Comparison of ENCODE assay signal across 8 cellular contexts in genomic region chr7:151251926-151252835, GRCh38. TPM values are rescaled to one million over a fixed set of nuclear protein-coding genes. Genes with fewer than 3 reads are reported as not detected.
DNase-seq lines count a peak whose midpoint lies in the region; ATAC-seq and TF ChIP-seq lines count a peak whose summit lies in the region.

No MANE protein-coding gene starts in this region.

- peaks cover 45% of the 10 kb centered on the region for H3K4me1 Mint-ChIP-seq in WTC11
- H3K4me1 Mint-ChIP-seq in glutamatergic neuron (ENCODE audit: low read depth, unreplicated experiment), result peaks cover 15% of the 10 kb centered on the region
- peaks cover 63% of the 10 kb centered on the region for H3K4me1 Mint-ChIP-seq in neural progenitor cell

- CTCF ChIA-PET in HCT116 (lab: Charles Lee) (interaction anchor here (1.0 kb wide), 1 partner anchor 9 kb away, joined by 5 read pairs; no protein-coding TSS in a partner anchor), WTC11 (lab: Charles Lee) (interaction anchor here (1.0 to 2.3 kb wide), 8 partner anchors 8 to 138 kb away, joined by 3 to 18 read pairs (median 4); partner anchors contain the start of genes GBX1 and NUB1)

- TF ChIP-seq POLR2A in HCT116 (IDR thresholded peaks at IDR 0.05; ENCODE audit: borderline replicate concordance, extremely low read depth, insufficient read depth, insufficient read length), result peak; percentile 46

- peak; percentile 41 for ATAC-seq in HCT116
- peak; percentile 28 for ATAC-seq in WTC11
- ATAC-seq in HG03457 (IDR thresholded peaks at IDR 0.05; ENCODE audit: unreplicated experiment), result no peak

- TF ChIP-seq CTCF in HCT116 (IDR thresholded peaks at IDR 0.05 in 2 of 3, conservative IDR thresholded peaks at IDR 0.05 in 1 of 3; ENCODE audit: borderline replicate concordance in 1 of 3, insufficient read depth in 1 of 3, low read depth in 2 of 3, low read length in 2 of 3) (no peak), WTC11 (IDR thresholded peaks at IDR 0.05) (no peak), glutamatergic neuron (IDR thresholded peaks at IDR 0.05; ENCODE audit: partially characterized antibody, unreplicated experiment) (no peak), neural progenitor cell (IDR thresholded peaks at IDR 0.05) (no peak)

- no peak overlapping the region for H2AFZ ChIP-seq in HCT116 (ENCODE audit: low read depth, low read length, poor library complexity, severe bottlenecking)
- peak overlapping the region; percentile 97 for H2AFZ ChIP-seq in neural progenitor cell (replicated peaks)

- H3K4me1 ChIP-seq in HCT116 (ENCODE audit: control insufficient read depth in 1 of 2, insufficient read depth in 2 of 2, low read length in 2 of 2) (peaks cover 29 to 49% of the 10 kb centered on the region in 2 experiments), neural progenitor cell (peaks cover 44% of the 10 kb centered on the region)

- DNase-seq in A172 (ENCODE audit: low spot score) (peak; percentile 44), HCT116 (ENCODE audit: low read depth, low spot score) (no peak), WTC11 (ENCODE audit: low spot score) (peak; percentile 62), glutamatergic neuron (peak; percentile 87), neural progenitor cell (ENCODE audit: low spot score) (peak; percentile 83), T-helper 2 cell (no peak), RPMI8226 (no peak)

- no peaks in the 10 kb centered on the region for H3K9me3 ChIP-seq in HCT116 (ENCODE audit: control insufficient read depth in 1 of 2, insufficient read depth in 1 of 2, low read depth in 1 of 2, low read length in 2 of 2)
- no peaks in the 10 kb centered on the region for H3K9me3 ChIP-seq in neural progenitor cell (ENCODE audit: low read depth)

- H3K27me3 Mint-ChIP-seq in WTC11 (ENCODE audit: low read depth) (peaks cover 72% of the 10 kb centered on the region), glutamatergic neuron (ENCODE audit: unreplicated experiment) (peaks cover 41% of the 10 kb centered on the region), neural progenitor cell (ENCODE audit: insufficient read depth, low read depth) (peaks cover 21% of the 10 kb centered on the region)

- no peaks in the 10 kb centered on the region for H4K20me1 ChIP-seq in HCT116 (ENCODE audit: insufficient read depth)
- peaks cover 6% of the 10 kb centered on the region for H4K20me1 ChIP-seq in neural progenitor cell (ENCODE audit: low read depth)

- peak overlapping the region; percentile 74 for H3K4me3 Mint-ChIP-seq in WTC11
- H3K4me3 Mint-ChIP-seq in glutamatergic neuron (ENCODE audit: unreplicated experiment), result peak overlapping the region; percentile 93
- H3K4me3 Mint-ChIP-seq in neural progenitor cell, result peak overlapping the region; percentile 86

- H3F3A ChIP-seq in neural progenitor cell (ENCODE audit: low read depth), result peaks cover 41% of the 10 kb centered on the region

- H3K27ac Mint-ChIP-seq in WTC11 (peak overlapping the region; percentile 89), glutamatergic neuron (ENCODE audit: unreplicated experiment) (peak overlapping the region; percentile 99), neural progenitor cell (peak overlapping the region; percentile 97)

- TSS peak; percentile 70 for BruUV-seq in HCT116 (replicated peaks; lab: Mats Ljungman, UMichigan)

- RAD21 ChIA-PET in HCT116 (lab: Charles Lee; ENCODE audit: low non-redundant PET in 1 of 2, low total read pairs in 2 of 2, uncharacterized antibody in 2 of 2, unreplicated experiment in 2 of 2), result no interaction called here

- H3K36me3 ChIP-seq in HCT116 (ENCODE audit: control insufficient read depth in 1 of 2, insufficient read depth in 2 of 2, low read length in 2 of 2) (no peaks in the 10 kb centered on the region), neural progenitor cell (no peaks in the 10 kb centered on the region)

- H3K4me2 ChIP-seq in HCT116 (ENCODE audit: low read length) (peak overlapping the region; percentile 87), neural progenitor cell (peak overlapping the region; percentile 99)

- H3K79me2 ChIP-seq in HCT116 (ENCODE audit: insufficient read depth, low read length) (no peaks in the 10 kb centered on the region), neural progenitor cell (ENCODE audit: low read depth) (no peaks in the 10 kb centered on the region)

- H3K27me3 ChIP-seq in HCT116 (ENCODE audit: insufficient read depth, low read length), result no peaks in the 10 kb centered on the region
- H3K27me3 ChIP-seq in neural progenitor cell, result peaks cover 62% of the 10 kb centered on the region

- H3K36me3 Mint-ChIP-seq in WTC11 (no peaks in the 10 kb centered on the region), glutamatergic neuron (ENCODE audit: unreplicated experiment) (peaks cover 6% of the 10 kb centered on the region), neural progenitor cell (no peaks in the 10 kb centered on the region)

- H3K27ac ChIP-seq in HCT116 (ENCODE audit: low read depth, low read length) (peak overlapping the region; percentile 51), neural progenitor cell (no peak overlapping the region)

- peak overlapping the region; percentile 63 to 72 for H3K4me3 ChIP-seq in HCT116 (replicated peaks in 1 of 2; ENCODE audit: low read depth in 1 of 2, low read length in 2 of 2)
- peak overlapping the region; percentile 90 for H3K4me3 ChIP-seq in neural progenitor cell

- POLR2A ChIA-PET in HCT116 (lab: Charles Lee), result no interaction called here
- POLR2A ChIA-PET in WTC11 (lab: Charles Lee), result interaction anchor here (1.1 to 1.5 kb wide), 3 partner anchors 8 to 25 kb away, joined by 3 to 7 read pairs (median 4); partner anchors contain the start of gene CHPF2

- peak overlapping the region; percentile 79 for H3K9ac ChIP-seq in HCT116 (ENCODE audit: low read length)
- H3K9ac ChIP-seq in neural progenitor cell, result peak overlapping the region; percentile 51

- no peaks in the 10 kb centered on the region for H3K9me2 ChIP-seq in HCT116 (ENCODE audit: insufficient read depth)

- H3K9me3 Mint-ChIP-seq in WTC11 (no peaks in the 10 kb centered on the region), glutamatergic neuron (ENCODE audit: unreplicated experiment) (peaks cover 19% of the 10 kb centered on the region), neural progenitor cell (no peaks in the 10 kb centered on the region)

- no peak for TF ChIP-seq RAD21 in HCT116 (IDR thresholded peaks at IDR 0.05; ENCODE audit: low read depth)

- intact Hi-C loops in HCT116 (cut with micrococcal nuclease), result no loop called here

TF ChIP-seq in HCT116, 20 proteins besides CTCF, POLR2A, EP300 and RAD21 (continues in another document):
- no peak for TF ChIP-seq YY1 (IDR thresholded peaks at IDR 0.05; ENCODE audit: extremely low read depth, insufficient replicate concordance, low read depth, low read length)

TF ChIP-seq in WTC11, 78 proteins besides CTCF, POLR2A, EP300 and RAD21 (continues in another document):
- TF ChIP-seq SP1 (CRISPR knock-in tag; conservative IDR thresholded peaks at IDR 0.05) (peak; percentile 36; the same call in 1 of the 2 replicates), ZNF232 (CRISPR knock-in tag; IDR thresholded peaks at IDR 0.05) (no peak), FOXP4 (CRISPR knock-in tag; IDR thresholded peaks at IDR 0.05) (0 out of 2 replicates have a peak, but pooled peaks have one; percentile 58), ZNF263 (CRISPR knock-in tag; IDR thresholded peaks at IDR 0.05; ENCODE audit: low read depth) (peak; percentile 84; the same call in 1 of the 2 replicates), ZNF121 (CRISPR knock-in tag; IDR thresholded peaks at IDR 0.05) (peak; percentile 46; the same call in 1 of the 2 replicates)

RNA-seq across cellular contexts. Expression of gene SMARCD3, which starts 3.7 kb away (rescaled TPM):
- 22.2 and 26.7 TPM in 2 replicates for total RNA-seq in A172 (2014; rRNA removed; shearing (Covaris generic))
- total RNA-seq in HCT116 (2021; ENCODE audit: unreplicated experiment) (30.3 TPM), WTC11 (2021) (5.8 to 9.0 TPM (median 5.9 TPM) in 3 replicates), glutamatergic neuron (ENCODE audit: unreplicated experiment) (5.1 TPM), neural progenitor cell (ENCODE audit: low replicate concordance) (11.0 and 23.6 TPM in 2 replicates)
- polyA plus RNA-seq in HCT116 (2012), result 21.2 and 30.3 TPM in 2 replicates

RNA-seq across cellular contexts. Expression of gene CHPF2, which starts 19.9 kb away (rescaled TPM):
- total RNA-seq in A172 (2014; rRNA removed; shearing (Covaris generic)), result 36.5 and 37.8 TPM in 2 replicates
- total RNA-seq in HCT116 (2021; ENCODE audit: unreplicated experiment), result 19.5 TPM
- polyA plus RNA-seq in HCT116 (2012), result 7.6 and 8.2 TPM in 2 replicates
- total RNA-seq in WTC11 (2021), result 25.0 to 30.7 TPM (median 26.3 TPM) in 3 replicates
- 38.1 TPM for total RNA-seq in glutamatergic neuron (ENCODE audit: unreplicated experiment)
- 8.8 and 18.3 TPM in 2 replicates for total RNA-seq in neural progenitor cell (ENCODE audit: low replicate concordance)

RNA-seq across cellular contexts. Expression of gene ABCF2, which starts 25.2 kb away (rescaled TPM):
- 55.6 and 65.6 TPM in 2 replicates for total RNA-seq in A172 (2014; rRNA removed; shearing (Covaris generic))
- total RNA-seq in HCT116 (2021; ENCODE audit: unreplicated experiment) (63.7 TPM), WTC11 (2021) (41.3 to 43.7 TPM (median 43.5 TPM) in 3 replicates), glutamatergic neuron (ENCODE audit: unreplicated experiment) (39.1 TPM), neural progenitor cell (ENCODE audit: low replicate concordance) (31.3 and 40.7 TPM in 2 replicates)
- 29.9 and 39.4 TPM in 2 replicates for polyA plus RNA-seq in HCT116 (2012)

RNA-seq across cellular contexts. Expression of gene H2BK1, which starts 41.9 kb away (rescaled TPM):
- total RNA-seq in A172 (2014; rRNA removed; shearing (Covaris generic)), result not detected in 2 replicates
- total RNA-seq in HCT116 (2021; ENCODE audit: unreplicated experiment) (0.69 TPM), WTC11 (2021) (0.87 TPM in 1 of 3 replicates, not detected in the others), glutamatergic neuron (ENCODE audit: unreplicated experiment) (not detected), neural progenitor cell (ENCODE audit: low replicate concordance) (not detected in 2 replicates)
- not detected in 2 replicates for polyA plus RNA-seq in HCT116 (2012)

Comparison
In these comparisons a context has a peak if more than half of its experiments do, and no peak if none do; other contexts are left out.
1. DNase-seq: peak in A172 (single experiment), WTC11 (single experiment), glutamatergic neuron (single experiment) and neural progenitor cell (single experiment); none in HCT116 (single experiment), T-helper 2 cell (0 of 5) and RPMI8226 (single experiment).
2. Peak in every context shown above with its lines, with median percentiles within 50 percentile points of each other: H3K27ac Mint-ChIP-seq and H3K4me3 Mint-ChIP-seq.